In the genomic region with DNA sequence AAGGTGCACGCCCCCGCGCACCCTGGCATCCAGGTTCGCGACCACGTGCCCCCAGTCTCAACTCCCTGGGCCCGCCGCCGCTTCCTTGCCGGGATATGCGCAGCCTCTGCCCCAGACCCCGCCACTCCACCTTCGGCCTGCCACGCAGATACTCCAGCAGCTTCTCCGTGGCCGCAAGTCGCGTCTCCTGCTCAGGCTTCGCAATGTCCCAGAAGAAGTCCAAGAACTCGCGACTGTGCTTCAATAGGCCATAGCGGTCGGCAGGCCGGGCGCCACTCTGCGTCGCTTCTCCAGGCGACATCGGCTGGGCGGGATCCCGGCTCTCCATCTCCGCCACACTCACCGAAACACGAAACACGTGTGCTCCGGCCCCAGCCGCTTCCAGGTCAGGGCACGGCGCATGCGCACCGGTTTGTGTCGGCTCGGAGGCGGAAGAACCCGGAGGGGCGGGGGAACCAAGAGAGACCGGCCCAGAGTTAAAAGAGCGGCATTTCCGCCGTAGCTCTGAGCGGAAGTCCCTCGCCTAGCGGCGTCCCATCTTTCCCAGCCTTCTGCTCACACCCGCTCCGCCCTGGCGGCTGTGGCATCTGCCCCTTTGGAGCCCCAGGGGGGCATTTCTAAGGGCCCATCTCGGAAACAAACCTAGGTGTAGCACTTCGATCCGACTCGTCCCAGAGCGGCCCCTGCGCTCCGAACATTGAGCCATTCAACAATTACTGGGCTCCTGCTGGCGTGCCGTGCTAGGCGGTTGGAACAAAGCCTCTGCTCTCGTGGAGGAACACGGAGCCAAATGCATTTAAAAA, we compare ENCODE assay signal across 1 cellular context.
TF ChIP-seq lines count a peak whose summit lies in the region.

A gene with protein sequence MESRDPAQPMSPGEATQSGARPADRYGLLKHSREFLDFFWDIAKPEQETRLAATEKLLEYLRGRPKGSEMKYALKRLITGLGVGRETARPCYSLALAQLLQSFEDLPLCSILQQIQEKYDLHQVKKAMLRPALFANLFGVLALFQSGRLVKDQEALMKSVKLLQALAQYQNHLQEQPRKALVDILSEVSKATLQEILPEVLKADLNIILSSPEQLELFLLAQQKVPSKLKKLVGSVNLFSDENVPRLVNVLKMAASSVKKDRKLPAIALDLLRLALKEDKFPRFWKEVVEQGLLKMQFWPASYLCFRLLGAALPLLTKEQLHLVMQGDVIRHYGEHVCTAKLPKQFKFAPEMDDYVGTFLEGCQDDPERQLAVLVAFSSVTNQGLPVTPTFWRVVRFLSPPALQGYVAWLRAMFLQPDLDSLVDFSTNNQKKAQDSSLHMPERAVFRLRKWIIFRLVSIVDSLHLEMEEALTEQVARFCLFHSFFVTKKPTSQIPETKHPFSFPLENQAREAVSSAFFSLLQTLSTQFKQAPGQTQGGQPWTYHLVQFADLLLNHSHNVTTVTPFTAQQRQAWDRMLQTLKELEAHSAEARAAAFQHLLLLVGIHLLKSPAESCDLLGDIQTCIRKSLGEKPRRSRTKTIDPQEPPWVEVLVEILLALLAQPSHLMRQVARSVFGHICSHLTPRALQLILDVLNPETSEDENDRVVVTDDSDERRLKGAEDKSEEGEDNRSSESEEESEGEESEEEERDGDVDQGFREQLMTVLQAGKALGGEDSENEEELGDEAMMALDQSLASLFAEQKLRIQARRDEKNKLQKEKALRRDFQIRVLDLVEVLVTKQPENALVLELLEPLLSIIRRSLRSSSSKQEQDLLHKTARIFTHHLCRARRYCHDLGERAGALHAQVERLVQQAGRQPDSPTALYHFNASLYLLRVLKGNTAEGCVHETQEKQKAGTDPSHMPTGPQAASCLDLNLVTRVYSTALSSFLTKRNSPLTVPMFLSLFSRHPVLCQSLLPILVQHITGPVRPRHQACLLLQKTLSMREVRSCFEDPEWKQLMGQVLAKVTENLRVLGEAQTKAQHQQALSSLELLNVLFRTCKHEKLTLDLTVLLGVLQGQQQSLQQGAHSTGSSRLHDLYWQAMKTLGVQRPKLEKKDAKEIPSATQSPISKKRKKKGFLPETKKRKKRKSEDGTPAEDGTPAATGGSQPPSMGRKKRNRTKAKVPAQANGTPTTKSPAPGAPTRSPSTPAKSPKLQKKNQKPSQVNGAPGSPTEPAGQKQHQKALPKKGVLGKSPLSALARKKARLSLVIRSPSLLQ (N-terminal part only) (minus strand): TSS at position 388 of the 803 bp plus-strand sequence. CDS start 60 bp downstream, at position 328.

TF ChIP-seq in HepG2, 621 proteins besides CTCF, POLR2A, EP300 and RAD21 (continued from another document and continues in another):
- TF ChIP-seq, protein P1, sequence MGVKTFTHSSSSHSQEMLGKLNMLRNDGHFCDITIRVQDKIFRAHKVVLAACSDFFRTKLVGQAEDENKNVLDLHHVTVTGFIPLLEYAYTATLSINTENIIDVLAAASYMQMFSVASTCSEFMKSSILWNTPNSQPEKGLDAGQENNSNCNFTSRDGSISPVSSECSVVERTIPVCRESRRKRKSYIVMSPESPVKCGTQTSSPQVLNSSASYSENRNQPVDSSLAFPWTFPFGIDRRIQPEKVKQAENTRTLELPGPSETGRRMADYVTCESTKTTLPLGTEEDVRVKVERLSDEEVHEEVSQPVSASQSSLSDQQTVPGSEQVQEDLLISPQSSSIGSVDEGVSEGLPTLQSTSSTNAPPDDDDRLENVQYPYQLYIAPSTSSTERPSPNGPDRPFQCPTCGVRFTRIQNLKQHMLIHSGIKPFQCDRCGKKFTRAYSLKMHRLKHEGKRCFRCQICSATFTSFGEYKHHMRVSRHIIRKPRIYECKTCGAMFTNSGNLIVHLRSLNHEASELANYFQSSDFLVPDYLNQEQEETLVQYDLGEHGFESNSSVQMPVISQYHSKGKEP (CRISPR knock-in tag; IDR thresholded peaks at IDR 0.05): 0 out of 2 replicates have a peak, but pooled peaks have one; percentile 5
- TF ChIP-seq JUN (CRISPR knock-in tag; IDR thresholded peaks at IDR 0.05) (peak; percentile 49; the same call in 1 of the 2 replicates), HDAC6 (IDR thresholded peaks at IDR 0.05; ENCODE audit: low read depth, low read length) (no peak), SRSF4 (IDR thresholded peaks at IDR 0.05; ENCODE audit: low read depth, low read length, poor library complexity, severe bottlenecking) (no peak), ONECUT2 (CRISPR knock-in tag; IDR thresholded peaks at IDR 0.05) (no peak), KMT2A (CRISPR knock-in tag; IDR thresholded peaks at IDR 0.05) (peak; percentile 56; the same call in 1 of the 2 replicates), TGIF2 (CRISPR knock-in tag; IDR thresholded peaks at IDR 0.05) (peak; percentile 57; the same call in 1 of the 2 replicates), JARID2 (CRISPR knock-in tag; IDR thresholded peaks at IDR 0.05; ENCODE audit: insufficient replicate concordance) (no peak), ETV5 (CRISPR knock-in tag; IDR thresholded peaks at IDR 0.05; ENCODE audit: borderline replicate concordance) (peak; percentile 88; the same call in 1 of the 2 replicates), ZNF7 (CRISPR knock-in tag; IDR thresholded peaks at IDR 0.05) (no peak), HMG20A (CRISPR knock-in tag; IDR thresholded peaks at IDR 0.05; ENCODE audit: borderline replicate concordance) (no peak), HDAC1 (CRISPR knock-in tag; IDR thresholded peaks at IDR 0.05) (peak; percentile 94), SIN3A (IDR thresholded peaks at IDR 0.05; ENCODE audit: borderline replicate concordance, low read depth, low read length) (peak; percentile 91), TAF1 (CRISPR knock-in tag; IDR thresholded peaks at IDR 0.05) (peak; percentile 76; the same call in 1 of the 2 replicates), ZZZ3 (CRISPR knock-in tag; IDR thresholded peaks at IDR 0.05; ENCODE audit: borderline replicate concordance) (peak; percentile 58; the same call in 1 of the 2 replicates), FOXK2 (IDR thresholded peaks at IDR 0.05) (peak; percentile 67; the same call in 1 of the 2 replicates), ZBTB8A (CRISPR knock-in tag; IDR thresholded peaks at IDR 0.05; ENCODE audit: borderline replicate concordance, low read depth) (no peak), ATF1 (CRISPR knock-in tag; IDR thresholded peaks at IDR 0.05) (no peak), NONO (IDR thresholded peaks at IDR 0.05) (no peak), NONO (CRISPR knock-in tag; conservative IDR thresholded peaks at IDR 0.05) (peak; percentile 80), ZFP90 (CRISPR knock-in tag; IDR thresholded peaks at IDR 0.05; ENCODE audit: borderline replicate concordance) (peak; percentile 86), ZNF282 (IDR thresholded peaks at IDR 0.05; ENCODE audit: partially characterized antibody) (no peak), ZFP36L2 (CRISPR knock-in tag; IDR thresholded peaks at IDR 0.05) (0 out of 2 replicates have a peak, but pooled peaks have one; percentile 28), ZNF563 (CRISPR knock-in tag; IDR thresholded peaks at IDR 0.05) (peak; percentile 70), NR2F1 (CRISPR knock-in tag; IDR thresholded peaks at IDR 0.05) (no peak), GTF2F1 (IDR thresholded peaks at IDR 0.05; ENCODE audit: low read length) (no peak), CHCHD3 (CRISPR knock-in tag; IDR thresholded peaks at IDR 0.05) (no peak), ISL2 (CRISPR knock-in tag; IDR thresholded peaks at IDR 0.05) (no peak), HOXA5 (CRISPR knock-in tag; IDR thresholded peaks at IDR 0.05) (peak; percentile 19; the same call in 1 of the 2 replicates), ETV6 (CRISPR knock-in tag; conservative IDR thresholded peaks at IDR 0.05) (no peak), PHF8 (CRISPR knock-in tag; IDR thresholded peaks at IDR 0.05) (peak; percentile 88), SNAPC2 (CRISPR knock-in tag; IDR thresholded peaks at IDR 0.05) (no peak), RFX5 (IDR thresholded peaks at IDR 0.05; ENCODE audit: low read depth, low read length) (no peak), ZNF598 (CRISPR knock-in tag; IDR thresholded peaks at IDR 0.05; ENCODE audit: borderline replicate concordance) (peak; percentile 93), MED13 (CRISPR knock-in tag; IDR thresholded peaks at IDR 0.05) (peak; percentile 39; the same call in 1 of the 2 replicates)
- TF ChIP-seq, protein P2, sequence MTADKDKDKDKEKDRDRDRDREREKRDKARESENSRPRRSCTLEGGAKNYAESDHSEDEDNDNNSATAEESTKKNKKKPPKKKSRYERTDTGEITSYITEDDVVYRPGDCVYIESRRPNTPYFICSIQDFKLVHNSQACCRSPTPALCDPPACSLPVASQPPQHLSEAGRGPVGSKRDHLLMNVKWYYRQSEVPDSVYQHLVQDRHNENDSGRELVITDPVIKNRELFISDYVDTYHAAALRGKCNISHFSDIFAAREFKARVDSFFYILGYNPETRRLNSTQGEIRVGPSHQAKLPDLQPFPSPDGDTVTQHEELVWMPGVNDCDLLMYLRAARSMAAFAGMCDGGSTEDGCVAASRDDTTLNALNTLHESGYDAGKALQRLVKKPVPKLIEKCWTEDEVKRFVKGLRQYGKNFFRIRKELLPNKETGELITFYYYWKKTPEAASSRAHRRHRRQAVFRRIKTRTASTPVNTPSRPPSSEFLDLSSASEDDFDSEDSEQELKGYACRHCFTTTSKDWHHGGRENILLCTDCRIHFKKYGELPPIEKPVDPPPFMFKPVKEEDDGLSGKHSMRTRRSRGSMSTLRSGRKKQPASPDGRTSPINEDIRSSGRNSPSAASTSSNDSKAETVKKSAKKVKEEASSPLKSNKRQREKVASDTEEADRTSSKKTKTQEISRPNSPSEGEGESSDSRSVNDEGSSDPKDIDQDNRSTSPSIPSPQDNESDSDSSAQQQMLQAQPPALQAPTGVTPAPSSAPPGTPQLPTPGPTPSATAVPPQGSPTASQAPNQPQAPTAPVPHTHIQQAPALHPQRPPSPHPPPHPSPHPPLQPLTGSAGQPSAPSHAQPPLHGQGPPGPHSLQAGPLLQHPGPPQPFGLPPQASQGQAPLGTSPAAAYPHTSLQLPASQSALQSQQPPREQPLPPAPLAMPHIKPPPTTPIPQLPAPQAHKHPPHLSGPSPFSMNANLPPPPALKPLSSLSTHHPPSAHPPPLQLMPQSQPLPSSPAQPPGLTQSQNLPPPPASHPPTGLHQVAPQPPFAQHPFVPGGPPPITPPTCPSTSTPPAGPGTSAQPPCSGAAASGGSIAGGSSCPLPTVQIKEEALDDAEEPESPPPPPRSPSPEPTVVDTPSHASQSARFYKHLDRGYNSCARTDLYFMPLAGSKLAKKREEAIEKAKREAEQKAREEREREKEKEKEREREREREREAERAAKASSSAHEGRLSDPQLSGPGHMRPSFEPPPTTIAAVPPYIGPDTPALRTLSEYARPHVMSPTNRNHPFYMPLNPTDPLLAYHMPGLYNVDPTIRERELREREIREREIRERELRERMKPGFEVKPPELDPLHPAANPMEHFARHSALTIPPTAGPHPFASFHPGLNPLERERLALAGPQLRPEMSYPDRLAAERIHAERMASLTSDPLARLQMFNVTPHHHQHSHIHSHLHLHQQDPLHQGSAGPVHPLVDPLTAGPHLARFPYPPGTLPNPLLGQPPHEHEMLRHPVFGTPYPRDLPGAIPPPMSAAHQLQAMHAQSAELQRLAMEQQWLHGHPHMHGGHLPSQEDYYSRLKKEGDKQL (CRISPR knock-in tag; IDR thresholded peaks at IDR 0.05; ENCODE audit: low read depth): no peak
- TF ChIP-seq, protein P3, sequence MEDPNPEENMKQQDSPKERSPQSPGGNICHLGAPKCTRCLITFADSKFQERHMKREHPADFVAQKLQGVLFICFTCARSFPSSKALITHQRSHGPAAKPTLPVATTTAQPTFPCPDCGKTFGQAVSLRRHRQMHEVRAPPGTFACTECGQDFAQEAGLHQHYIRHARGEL (CRISPR knock-in tag; IDR thresholded peaks at IDR 0.05): peak; percentile 88; the same call in 1 of the 2 replicates
- TF ChIP-seq, protein P4, sequence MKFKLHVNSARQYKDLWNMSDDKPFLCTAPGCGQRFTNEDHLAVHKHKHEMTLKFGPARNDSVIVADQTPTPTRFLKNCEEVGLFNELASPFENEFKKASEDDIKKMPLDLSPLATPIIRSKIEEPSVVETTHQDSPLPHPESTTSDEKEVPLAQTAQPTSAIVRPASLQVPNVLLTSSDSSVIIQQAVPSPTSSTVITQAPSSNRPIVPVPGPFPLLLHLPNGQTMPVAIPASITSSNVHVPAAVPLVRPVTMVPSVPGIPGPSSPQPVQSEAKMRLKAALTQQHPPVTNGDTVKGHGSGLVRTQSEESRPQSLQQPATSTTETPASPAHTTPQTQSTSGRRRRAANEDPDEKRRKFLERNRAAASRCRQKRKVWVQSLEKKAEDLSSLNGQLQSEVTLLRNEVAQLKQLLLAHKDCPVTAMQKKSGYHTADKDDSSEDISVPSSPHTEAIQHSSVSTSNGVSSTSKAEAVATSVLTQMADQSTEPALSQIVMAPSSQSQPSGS (CRISPR knock-in tag; IDR thresholded peaks at IDR 0.05): no peak
- TF ChIP-seq, protein P5, sequence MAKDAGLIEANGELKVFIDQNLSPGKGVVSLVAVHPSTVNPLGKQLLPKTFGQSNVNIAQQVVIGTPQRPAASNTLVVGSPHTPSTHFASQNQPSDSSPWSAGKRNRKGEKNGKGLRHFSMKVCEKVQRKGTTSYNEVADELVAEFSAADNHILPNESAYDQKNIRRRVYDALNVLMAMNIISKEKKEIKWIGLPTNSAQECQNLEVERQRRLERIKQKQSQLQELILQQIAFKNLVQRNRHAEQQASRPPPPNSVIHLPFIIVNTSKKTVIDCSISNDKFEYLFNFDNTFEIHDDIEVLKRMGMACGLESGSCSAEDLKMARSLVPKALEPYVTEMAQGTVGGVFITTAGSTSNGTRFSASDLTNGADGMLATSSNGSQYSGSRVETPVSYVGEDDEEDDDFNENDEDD (CRISPR knock-in tag; IDR thresholded peaks at IDR 0.05; ENCODE audit: borderline replicate concordance): peak; percentile 78; the same call in 1 of the 2 replicates
- TF ChIP-seq, protein P6, sequence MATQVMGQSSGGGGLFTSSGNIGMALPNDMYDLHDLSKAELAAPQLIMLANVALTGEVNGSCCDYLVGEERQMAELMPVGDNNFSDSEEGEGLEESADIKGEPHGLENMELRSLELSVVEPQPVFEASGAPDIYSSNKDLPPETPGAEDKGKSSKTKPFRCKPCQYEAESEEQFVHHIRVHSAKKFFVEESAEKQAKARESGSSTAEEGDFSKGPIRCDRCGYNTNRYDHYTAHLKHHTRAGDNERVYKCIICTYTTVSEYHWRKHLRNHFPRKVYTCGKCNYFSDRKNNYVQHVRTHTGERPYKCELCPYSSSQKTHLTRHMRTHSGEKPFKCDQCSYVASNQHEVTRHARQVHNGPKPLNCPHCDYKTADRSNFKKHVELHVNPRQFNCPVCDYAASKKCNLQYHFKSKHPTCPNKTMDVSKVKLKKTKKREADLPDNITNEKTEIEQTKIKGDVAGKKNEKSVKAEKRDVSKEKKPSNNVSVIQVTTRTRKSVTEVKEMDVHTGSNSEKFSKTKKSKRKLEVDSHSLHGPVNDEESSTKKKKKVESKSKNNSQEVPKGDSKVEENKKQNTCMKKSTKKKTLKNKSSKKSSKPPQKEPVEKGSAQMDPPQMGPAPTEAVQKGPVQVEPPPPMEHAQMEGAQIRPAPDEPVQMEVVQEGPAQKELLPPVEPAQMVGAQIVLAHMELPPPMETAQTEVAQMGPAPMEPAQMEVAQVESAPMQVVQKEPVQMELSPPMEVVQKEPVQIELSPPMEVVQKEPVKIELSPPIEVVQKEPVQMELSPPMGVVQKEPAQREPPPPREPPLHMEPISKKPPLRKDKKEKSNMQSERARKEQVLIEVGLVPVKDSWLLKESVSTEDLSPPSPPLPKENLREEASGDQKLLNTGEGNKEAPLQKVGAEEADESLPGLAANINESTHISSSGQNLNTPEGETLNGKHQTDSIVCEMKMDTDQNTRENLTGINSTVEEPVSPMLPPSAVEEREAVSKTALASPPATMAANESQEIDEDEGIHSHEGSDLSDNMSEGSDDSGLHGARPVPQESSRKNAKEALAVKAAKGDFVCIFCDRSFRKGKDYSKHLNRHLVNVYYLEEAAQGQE (IDR thresholded peaks at IDR 0.05; ENCODE audit: borderline replicate concordance in 1 of 2, low read depth in 1 of 2, low read length in 2 of 2): peak in 1 of 2 experiments; percentile 42; a peak in 2 of 4 replicates
